Comparison of ENCODE assay signal across 12 cellular contexts in genomic region chr6:125377621-125378020, GRCh38.
A peak's percentile ranks its signal among the peaks of the same experiment; 100 is the strongest.
DNase-seq lines count a peak whose midpoint lies in the region; ATAC-seq, FAIRE-seq and TF ChIP-seq lines count a peak whose summit lies in the region.
"Had no signal": no experiment of that assay in that cellular context is flagged by ENCODE, and none has a peak within 500 bp of the region (broad histone marks: within the 10 kb centered on the region; RNA-seq: fewer than 3 reads in every experiment).

No MANE protein-coding gene starts in this region.

- H2BK5ac ChIP-seq in trophoblast cell (ENCODE audit: low read depth, low read length, poor library complexity) = no peak overlapping the region

- H3K27me3 Mint-ChIP-seq in GM23338 (ENCODE audit: insufficient read depth, low read depth, poor library complexity) = no peaks in the 10 kb centered on the region

- H3K4me3 ChIP-seq in GM23338 (no peak overlapping the region), trophoblast cell (ENCODE audit: low read depth, low read length) (no peak overlapping the region)

- no peak overlapping the region for H4K8ac ChIP-seq in trophoblast cell (ENCODE audit: low read depth, low read length)

- no peak overlapping the region for H3K27ac Mint-ChIP-seq in GM23338
- H3K27ac Mint-ChIP-seq: CD8-positive, alpha-beta T cell had no signal

- no peak overlapping the region for H3K23ac ChIP-seq in trophoblast cell (ENCODE audit: low read length)

- no peak for DNase-seq in GM23338 (ENCODE audit: low spot score)
- DNase-seq in RPMI7951 (ENCODE audit: low read depth) = peak; percentile 77
- DNase-seq in trophoblast cell = peak; percentile 20 to 41
- no peak for DNase-seq in caudate nucleus (lab: John Stamatoyannopoulos, UW)
- no peak for DNase-seq in cerebellum (ENCODE audit: low spot score)
- DNase-seq: activated CD4-positive, alpha-beta T cell treated with anti-CD3 and anti-CD28 coated beads, Interleukin-2, amount 50 U/mL, for 1 hour; CD8-positive, alpha-beta T cell; right cardiac atrium; SHP77 treated with DMSO at 0.1 percent for 48 hours had no signal

- no peaks in the 10 kb centered on the region for H3K27me3 ChIP-seq in GM23338 (ENCODE audit: insufficient read depth)
- H3K27me3 ChIP-seq in trophoblast cell (ENCODE audit: insufficient read depth, low read length) = no peaks in the 10 kb centered on the region

- no peak for ATAC-seq in GM23338
- ATAC-seq in HG02938 (IDR thresholded peaks at IDR 0.05; ENCODE audit: unreplicated experiment) = no peak
- ATAC-seq in HG03139 (IDR thresholded peaks at IDR 0.05; ENCODE audit: unreplicated experiment) = no peak
- ATAC-seq: CD8-positive, alpha-beta T cell; right cardiac atrium had no signal

- no peak overlapping the region for H3K9ac ChIP-seq in trophoblast cell (ENCODE audit: low read length)

- H3K27ac ChIP-seq in GM23338 (ENCODE audit: low read depth) (no peak overlapping the region), trophoblast cell (ENCODE audit: low read depth, low read length) (no peak overlapping the region), caudate nucleus (ENCODE audit: low read depth, low read length) (no peak overlapping the region)

- H3K4ac ChIP-seq in trophoblast cell (ENCODE audit: low read depth, low read length) = no peak overlapping the region

- H3K9me2 ChIP-seq in GM23338 (ENCODE audit: insufficient read depth) = no peaks in the 10 kb centered on the region; the same call in 1 of the 2 replicates

- H3K36me3 ChIP-seq in GM23338 (ENCODE audit: insufficient read depth) = no peaks in the 10 kb centered on the region
- no peaks in the 10 kb centered on the region for H3K36me3 ChIP-seq in trophoblast cell (ENCODE audit: control insufficient read depth in 1 of 2, insufficient read depth in 2 of 2, low read length in 2 of 2)

- H3F3A ChIP-seq in GM23338 (replicated peaks; ENCODE audit: low read depth) = no peaks in the 10 kb centered on the region

- no peak overlapping the region for H2BK120ac ChIP-seq in trophoblast cell (ENCODE audit: insufficient read depth, low read length, poor library complexity)

- no peaks in the 10 kb centered on the region for H4K20me1 ChIP-seq in GM23338 (replicated peaks; ENCODE audit: insufficient read depth)

- FAIRE-seq in endometrium (lab: Jason Lieb, UNC) = peak; percentile 96

- no peak overlapping the region for H3K4me3 Mint-ChIP-seq in GM23338
- H3K4me3 Mint-ChIP-seq: CD8-positive, alpha-beta T cell had no signal

- H3K4me1 Mint-ChIP-seq in GM23338 = peaks cover 7% of the 10 kb centered on the region

- no peaks in the 10 kb centered on the region for H3K9me3 ChIP-seq in trophoblast cell (ENCODE audit: insufficient read depth, low read depth, low read length)

- H3K14ac ChIP-seq in trophoblast cell (ENCODE audit: low read length) = no peak overlapping the region

- H3K36me3 Mint-ChIP-seq in GM23338 (ENCODE audit: low read depth) = no peaks in the 10 kb centered on the region
- H3K36me3 Mint-ChIP-seq: CD8-positive, alpha-beta T cell had no signal

- H4K91ac ChIP-seq in trophoblast cell (ENCODE audit: low read depth, low read length) = no peak overlapping the region

- no peak for TF ChIP-seq CTCF in GM23338 (conservative IDR thresholded peaks at IDR 0.05; ENCODE audit: low read depth in 2 of 2)

- H3K79me2 ChIP-seq in GM23338 (replicated peaks; ENCODE audit: insufficient read depth) = no peaks in the 10 kb centered on the region
- no peaks in the 10 kb centered on the region for H3K79me2 ChIP-seq in trophoblast cell (ENCODE audit: control insufficient read depth, insufficient read depth, low read length, poor library complexity)

- H2BK12ac ChIP-seq in trophoblast cell (ENCODE audit: low read length) = no peak overlapping the region

- H3K9me3 Mint-ChIP-seq in GM23338 = no peaks in the 10 kb centered on the region
- H3K9me3 Mint-ChIP-seq: CD8-positive, alpha-beta T cell had no signal

- no peak overlapping the region for H2AK5ac ChIP-seq in trophoblast cell (ENCODE audit: low read length)

- H4K12ac ChIP-seq in trophoblast cell (ENCODE audit: low read depth, low read length) = no peak overlapping the region

- no peaks in the 10 kb centered on the region; the same call in 1 of the 2 replicates for H3K4me1 ChIP-seq in GM23338 (ENCODE audit: insufficient read depth)
- peaks cover 0 to 2% of the 10 kb centered on the region in 2 experiments for H3K4me1 ChIP-seq in trophoblast cell (ENCODE audit: control insufficient read depth in 1 of 2, insufficient read depth in 2 of 2, low read length in 2 of 2)

- H3K79me1 ChIP-seq in trophoblast cell (ENCODE audit: low read length) = no peaks in the 10 kb centered on the region

- 0 out of 2 replicates have a peak overlapping the region, but pooled peaks have one; percentile 25 for H2AFZ ChIP-seq in GM23338
- no peak overlapping the region for H2AFZ ChIP-seq in trophoblast cell (ENCODE audit: insufficient read depth, low read length, poor library complexity)

- no peak overlapping the region for H3K18ac ChIP-seq in trophoblast cell (ENCODE audit: low read length)

- H3K4me2 ChIP-seq in GM23338 (no peak overlapping the region), trophoblast cell (ENCODE audit: low read length) (no peak overlapping the region)

- WGBS in trophoblast cell (ENCODE audit: extremely low coverage, insufficient coverage, insufficient read length) = no CpG with 5 or more reads among the region's 5 CpGs

TF ChIP-seq in GM23338, 12 proteins besides CTCF, POLR2A, EP300 and RAD21 (continues in another document):
- TF ChIP-seq EZH2 (IDR thresholded peaks at IDR 0.05; ENCODE audit: low read depth, unreplicated experiment) (no peak), ZNF462 (CRISPR knock-in tag; IDR thresholded peaks at IDR 0.05) (no peak), EZH2phosphoT487 (IDR thresholded peaks at IDR 0.05; ENCODE audit: unreplicated experiment) (no peak), POLR2AphosphoS5 (IDR thresholded peaks at IDR 0.05; ENCODE audit: low read depth) (no peak), ZNF331 (CRISPR knock-in tag; IDR thresholded peaks at IDR 0.05; ENCODE audit: low read depth) (no peak), ZNF114 (CRISPR knock-in tag; IDR thresholded peaks at IDR 0.05) (no peak)

Comparison
In these comparisons a context has a peak if more than half of its experiments do, and no peak if none do; other contexts are left out.
1. DNase-seq: peak in RPMI7951 (single experiment) and trophoblast cell (2 of 2); none in GM23338 (single experiment), caudate nucleus (0 of 61) and cerebellum (single experiment).